In the genomic region with DNA sequence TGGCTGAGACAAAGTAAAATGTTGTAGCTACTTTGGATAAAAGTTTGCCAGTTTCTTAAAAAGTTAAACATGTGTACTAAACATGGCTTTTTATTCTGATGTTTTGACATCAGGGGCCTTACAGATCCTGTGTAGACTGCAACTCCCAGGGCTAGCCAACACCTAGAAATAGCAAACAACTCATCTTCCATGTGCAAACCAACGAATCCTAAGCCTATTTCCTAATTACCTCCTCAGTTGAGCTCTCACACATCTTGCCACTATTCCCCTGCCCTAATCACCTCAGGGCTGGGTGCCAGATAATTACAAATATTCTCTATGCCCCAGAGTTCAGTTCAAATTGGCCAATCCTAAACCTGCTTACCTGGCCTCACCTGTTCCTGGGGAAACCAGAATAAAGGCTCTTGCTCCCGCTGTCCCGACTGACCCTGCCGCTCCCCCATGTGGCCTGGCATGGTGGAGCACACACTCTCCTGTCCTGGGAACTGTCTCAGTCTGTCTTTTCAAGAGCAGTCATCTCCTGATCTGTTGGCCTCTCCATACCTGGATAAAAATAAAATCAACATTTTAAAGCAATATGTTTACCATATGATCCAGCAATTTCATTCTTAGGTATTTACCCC, we compare ENCODE assay signal across 8 cellular contexts. TPM values are rescaled to one million over a fixed set of nuclear protein-coding genes. Genes with fewer than 3 reads are reported as not detected.
DNase-seq lines count a peak whose midpoint lies in the region; ATAC-seq and TF ChIP-seq lines count a peak whose summit lies in the region.

No MANE protein-coding gene starts in this region.

- H4K20me1 ChIP-seq in GM23338 (replicated peaks; ENCODE audit: insufficient read depth), result no peaks in the 10 kb centered on the region

- H3K4me3 ChIP-seq in GM23338 (no peak overlapping the region), fibroblast of pulmonary artery (replicated peaks; ENCODE audit: low read depth, low read length) (no peak overlapping the region)

- peak overlapping the region; percentile 4; the same call in 1 of the 2 replicates for H2AFZ ChIP-seq in GM23338

- H3K27ac Mint-ChIP-seq in GM23338 (peak overlapping the region; percentile 8; the same call in 1 of the 2 replicates), T-cell (no peak overlapping the region)

- peaks cover 7% of the 10 kb centered on the region; the same call in 1 of the 2 replicates for H3K4me1 ChIP-seq in GM23338 (ENCODE audit: insufficient read depth)

- H3K4me3 Mint-ChIP-seq in GM23338 (no peak overlapping the region), T-cell (no peak overlapping the region)

- no peak overlapping the region for H3K4me2 ChIP-seq in GM23338

- CTCF ChIA-PET in T-cell (lab: Charles Lee), result interaction anchor here in 1 of 2 donors (0.6 kb wide), 1 partner anchor 837 kb away, joined by 6 read pairs; no protein-coding TSS in a partner anchor

- H3K27me3 ChIP-seq in GM23338 (ENCODE audit: insufficient read depth), result no peaks in the 10 kb centered on the region

- H3K27me3 Mint-ChIP-seq in GM23338 (ENCODE audit: insufficient read depth, low read depth, poor library complexity) (peaks cover 5% of the 10 kb centered on the region), T-cell (no peaks in the 10 kb centered on the region)

- H3K79me2 ChIP-seq in GM23338 (replicated peaks; ENCODE audit: insufficient read depth), result no peaks in the 10 kb centered on the region

- H3F3A ChIP-seq in GM23338 (replicated peaks; ENCODE audit: low read depth), result no peaks in the 10 kb centered on the region

- H3K4me1 Mint-ChIP-seq in GM23338 (peaks cover 10% of the 10 kb centered on the region), T-cell (peaks cover 0 to 5% (median 5%) of the 10 kb centered on the region in 3 donors)

- POLR2A ChIA-PET in T-cell (lab: Charles Lee), result no interaction called here

- H3K9me2 ChIP-seq in GM23338 (ENCODE audit: insufficient read depth), result no peaks in the 10 kb centered on the region

- H3K9me3 Mint-ChIP-seq in GM23338 (peaks cover 13% of the 10 kb centered on the region), T-cell (no peaks in the 10 kb centered on the region)

- no peak overlapping the region for H3K27ac ChIP-seq in GM23338 (ENCODE audit: low read depth)

- TF ChIP-seq CTCF in GM23338 (conservative IDR thresholded peaks at IDR 0.05; ENCODE audit: low read depth in 2 of 2), result peak; percentile 95 to 99
- peak; percentile 27 for TF ChIP-seq CTCF in fibroblast of pulmonary artery (IDR thresholded peaks at IDR 0.05; ENCODE audit: low read length, missing control alignments)

- DNase-seq in COLO668 (lab: John Stamatoyannopoulos, UW; ENCODE audit: unreplicated experiment) (peak; percentile 26), GM23338 (ENCODE audit: low spot score) (peak; percentile 93), T-cell (peak in 21 of 34 experiments; percentile 1 to 33 (median 6)), fibroblast of pulmonary artery (ENCODE audit: low read depth) (peak; percentile 3), renal cortical epithelial cell (ENCODE audit: low read depth) (peak; percentile 58), SKM-1 treated with dmso at 0.1 percent for 144 hours (lab: John Stamatoyannopoulos, UW; ENCODE audit: unreplicated experiment) (no peak)

- H3K36me3 ChIP-seq in GM23338 (ENCODE audit: insufficient read depth), result no peaks in the 10 kb centered on the region

- ATAC-seq in GM23338 (peak; percentile 100), T-cell (replicated peaks in 1 of 4) (peak in 3 of 4 experiments; percentile 53 to 80 (median 66)), GM21717 (IDR thresholded peaks at IDR 0.05; ENCODE audit: unreplicated experiment) (no peak), GM18873 (IDR thresholded peaks at IDR 0.05; ENCODE audit: low FRiP score, unreplicated experiment) (no peak)

- H3K36me3 Mint-ChIP-seq in GM23338 (ENCODE audit: low read depth) (peaks cover 6% of the 10 kb centered on the region), T-cell (no peaks in the 10 kb centered on the region)

TF ChIP-seq in GM23338, 12 proteins besides CTCF, POLR2A, EP300 and RAD21:
- TF ChIP-seq EZH2phosphoT487 (IDR thresholded peaks at IDR 0.05; ENCODE audit: unreplicated experiment) (no peak), POLR2AphosphoS5 (IDR thresholded peaks at IDR 0.05; ENCODE audit: low read depth) (no peak), ZNF331 (CRISPR knock-in tag; IDR thresholded peaks at IDR 0.05; ENCODE audit: low read depth) (no peak), JUNB (IDR thresholded peaks at IDR 0.05; ENCODE audit: unreplicated experiment) (no peak), NANOG (IDR thresholded peaks at IDR 0.05; ENCODE audit: borderline replicate concordance) (no peak), CREB1 (CRISPR knock-in tag; IDR thresholded peaks at IDR 0.05; ENCODE audit: low read depth) (peak; percentile 79)
- TF ChIP-seq, protein P1, sequence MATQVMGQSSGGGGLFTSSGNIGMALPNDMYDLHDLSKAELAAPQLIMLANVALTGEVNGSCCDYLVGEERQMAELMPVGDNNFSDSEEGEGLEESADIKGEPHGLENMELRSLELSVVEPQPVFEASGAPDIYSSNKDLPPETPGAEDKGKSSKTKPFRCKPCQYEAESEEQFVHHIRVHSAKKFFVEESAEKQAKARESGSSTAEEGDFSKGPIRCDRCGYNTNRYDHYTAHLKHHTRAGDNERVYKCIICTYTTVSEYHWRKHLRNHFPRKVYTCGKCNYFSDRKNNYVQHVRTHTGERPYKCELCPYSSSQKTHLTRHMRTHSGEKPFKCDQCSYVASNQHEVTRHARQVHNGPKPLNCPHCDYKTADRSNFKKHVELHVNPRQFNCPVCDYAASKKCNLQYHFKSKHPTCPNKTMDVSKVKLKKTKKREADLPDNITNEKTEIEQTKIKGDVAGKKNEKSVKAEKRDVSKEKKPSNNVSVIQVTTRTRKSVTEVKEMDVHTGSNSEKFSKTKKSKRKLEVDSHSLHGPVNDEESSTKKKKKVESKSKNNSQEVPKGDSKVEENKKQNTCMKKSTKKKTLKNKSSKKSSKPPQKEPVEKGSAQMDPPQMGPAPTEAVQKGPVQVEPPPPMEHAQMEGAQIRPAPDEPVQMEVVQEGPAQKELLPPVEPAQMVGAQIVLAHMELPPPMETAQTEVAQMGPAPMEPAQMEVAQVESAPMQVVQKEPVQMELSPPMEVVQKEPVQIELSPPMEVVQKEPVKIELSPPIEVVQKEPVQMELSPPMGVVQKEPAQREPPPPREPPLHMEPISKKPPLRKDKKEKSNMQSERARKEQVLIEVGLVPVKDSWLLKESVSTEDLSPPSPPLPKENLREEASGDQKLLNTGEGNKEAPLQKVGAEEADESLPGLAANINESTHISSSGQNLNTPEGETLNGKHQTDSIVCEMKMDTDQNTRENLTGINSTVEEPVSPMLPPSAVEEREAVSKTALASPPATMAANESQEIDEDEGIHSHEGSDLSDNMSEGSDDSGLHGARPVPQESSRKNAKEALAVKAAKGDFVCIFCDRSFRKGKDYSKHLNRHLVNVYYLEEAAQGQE (IDR thresholded peaks at IDR 0.05; ENCODE audit: unreplicated experiment), result no peak

RNA-seq across cellular contexts. Expression of a gene that starts 37.1 kb away (rescaled TPM):
- 78.7 and 97.7 TPM in 2 replicates for total RNA-seq in GM23338 (2014; rRNA removed; shearing (Covaris generic))
- 12.2 and 16.9 TPM in 2 replicates for polyA plus RNA-seq in GM23338 (2016; fragmentation: Nextera tagmentation; extraction: Ambion mirVana)
- total RNA-seq in T-cell (10 to 100 TPM; 12.5 to 15.9 (median 12.6) TPM), renal cortical epithelial cell (5.6 and 6.9 TPM in 2 replicates)

Comparison
In these comparisons a context has a peak if more than half of its experiments do, and no peak if none do; other contexts are left out.
1. ATAC-seq: peak in GM23338 (single experiment) and T-cell (3 of 4); none in GM21717 (single experiment) and GM18873 (single experiment).